20 cellular contexts compared by ENCODE assay signal in genomic region chr2:36555789-36556188, GRCh38. TPM values are rescaled to one million over a fixed set of nuclear protein-coding genes. Genes with fewer than 3 reads are reported as not detected.
DNase-seq lines count a peak whose midpoint lies in the region; ATAC-seq, FAIRE-seq and TF ChIP-seq lines count a peak whose summit lies in the region.
"Had no signal": no experiment of that assay in that cellular context is flagged by ENCODE, and none has a peak within 500 bp of the region (broad histone marks: within the 10 kb centered on the region; RNA-seq: fewer than 3 reads in every experiment).

No MANE protein-coding gene starts in this region.

- H3K36me3 ChIP-seq in OCI-LY7 (ENCODE audit: insufficient read depth, low read length), result peaks cover 38% of the 10 kb centered on the region
- peaks cover 32% of the 10 kb centered on the region for H3K36me3 ChIP-seq in brain microvascular endothelial cell (replicated peaks)
- H3K36me3 ChIP-seq in psoas muscle (ENCODE audit: insufficient read depth in 1 of 2, low read depth in 1 of 2), result peaks cover 2 to 84% of the 10 kb centered on the region in 2 donors

- H3K4me2 ChIP-seq in A549, result no peak overlapping the region
- H3K4me2 ChIP-seq in OCI-LY7 (ENCODE audit: low read length), result no peak overlapping the region

- intact Hi-C loops in OCI-LY7 (cut with micrococcal nuclease; ENCODE audit: unreplicated experiment), result no loop called here
- intact Hi-C loops in psoas muscle (cut with DNase I), result no loop called here

- H3K27ac ChIP-seq in A549 (peak overlapping the region in 1 of 2 experiments; percentile 12; a peak in 3 of 6 replicates), OCI-LY7 (ENCODE audit: low read depth, low read length, poor library complexity, severe bottlenecking) (no peak overlapping the region), brain microvascular endothelial cell (peak overlapping the region; percentile 73), psoas muscle (peak overlapping the region; percentile 28)
- H3K27ac ChIP-seq: Peyer's patch had no signal

- TSS peak; percentile 21 for BruUV-seq in OCI-LY7 (replicated peaks; lab: Mats Ljungman, UMichigan)

- DNase-seq in A549 (ENCODE audit: low read depth in 1 of 2, low spot score in 1 of 2), result no peak
- DNase-seq in OCI-LY7 (ENCODE audit: low spot score), result no peak
- DNase-seq in brain microvascular endothelial cell, result no peak
- DNase-seq in psoas muscle, result no peak
- DNase-seq in stimulated activated CD4-positive, alpha-beta T cell treated with anti-CD3 and anti-CD28 coated beads, Interleukin-2, amount 100 ng/mL, for 24 hours, result no peak
- DNase-seq in HT-29 (ENCODE audit: low spot score), result no peak
- DNase-seq in NCI-H187 (lab: John Stamatoyannopoulos, UW), result no peak
- no peak for DNase-seq in superior temporal gyrus (ENCODE audit: extremely low spot score)
- DNase-seq: 8988T, C1 segment of cervical spinal cord, DMS 273 treated with DMSO at 0.1 percent for 48 hours, Karpas-422, MG63, NCI-H1092 treated with DMSO at 0.1 percent for 48 hours, NCI-H1694 treated with DMSO at 0.1 percent for 48 hours, NCI-H226, NCI-H524 treated with DMSO at 0.1 percent for 48 hours, Peyer's patch, SHP77 treated with DMSO at 0.1 percent for 48 hours had no signal

- WGBS in A549 (ENCODE audit: missing lambda C conversion rate), result 92% methylated on average over 3 of the region's 3 CpGs
- 93 to 98% (median 96%) methylated on average over 3 of the region's 3 CpGs for WGBS in psoas muscle, 3 donors

- H3K79me2 ChIP-seq in OCI-LY7 (ENCODE audit: insufficient read depth, low read depth, low read length), result no peaks in the 10 kb centered on the region

- no peaks in the 10 kb centered on the region for H3K27me3 ChIP-seq in brain microvascular endothelial cell (replicated peaks)
- H3K27me3 ChIP-seq in psoas muscle (ENCODE audit: insufficient read depth in 3 of 3, low read length in 2 of 3), result no peaks in the 10 kb centered on the region
- H3K27me3 ChIP-seq: MG63, Peyer's patch had no signal

- TF ChIP-seq CTCF in A549 (IDR thresholded peaks at IDR 0.05) (no peak), OCI-LY7 (conservative IDR thresholded peaks at IDR 0.05; ENCODE audit: low read length) (no peak), brain microvascular endothelial cell (IDR thresholded peaks at IDR 0.05; ENCODE audit: low read depth, low read length, missing control alignments) (no peak), psoas muscle (IDR thresholded peaks at IDR 0.05) (no peak)

- TF ChIP-seq RAD21 in A549 (conservative IDR thresholded peaks at IDR 0.05 in 1 of 2, IDR thresholded peaks at IDR 0.05 in 1 of 2), result no peak

- no peaks in the 10 kb centered on the region for H4K20me1 ChIP-seq in OCI-LY7 (ENCODE audit: insufficient read depth, low read length)

- peaks cover 29% of the 10 kb centered on the region for H3K4me1 ChIP-seq in A549
- H3K4me1 ChIP-seq in OCI-LY7 (ENCODE audit: insufficient read depth, low read length, poor library complexity, severe bottlenecking), result no peaks in the 10 kb centered on the region
- H3K4me1 ChIP-seq in psoas muscle, result peaks cover under 1% of the 10 kb centered on the region
- H3K4me1 ChIP-seq: Peyer's patch had no signal

- no peaks in the 10 kb centered on the region for H3K9me2 ChIP-seq in OCI-LY7 (ENCODE audit: insufficient read depth, low read length)

- TF ChIP-seq EP300 in A549 (IDR thresholded peaks at IDR 0.05), result no peak

- no peak overlapping the region for H2AFZ ChIP-seq in OCI-LY7 (ENCODE audit: low read length)

- ATAC-seq in A549, result peak in 1 of 2 experiments; percentile 5; a peak in 1 of 6 replicates
- no peak for ATAC-seq in psoas muscle
- ATAC-seq: HepG2 had no signal

- CTCF ChIA-PET in A549 (lab: Yijun Ruan, JAX) (interaction anchor here (1.2 to 2.3 kb wide), 3 partner anchors 12 to 108 kb away, joined by 3 to 8 read pairs (median 4); no protein-coding TSS in a partner anchor), OCI-LY7 (lab: Charles Lee; ENCODE audit: unreplicated experiment) (no interaction called here)

- no peaks in the 10 kb centered on the region for H3K9me3 ChIP-seq in A549
- H3K9me3 ChIP-seq in OCI-LY7 (ENCODE audit: low read length), result no peaks in the 10 kb centered on the region
- no peaks in the 10 kb centered on the region for H3K9me3 ChIP-seq in psoas muscle
- H3K9me3 ChIP-seq: MG63, Peyer's patch had no signal

- POLR2A ChIA-PET in A549 (lab: Yijun Ruan, JAX), result no interaction called here
- POLR2A ChIA-PET in OCI-LY7 (lab: Charles Lee), result interaction anchor here (0.7 to 1.5 kb wide), 2 partner anchors 9 to 281 kb away, joined by 3 read pairs; no protein-coding TSS in a partner anchor

- FAIRE-seq in A549 (lab: Jason Lieb, UNC), result no peak
- FAIRE-seq: HepG2 had no signal

- in situ Hi-C loops in brain microvascular endothelial cell (cut with HindIII; ENCODE audit: low pct_ligation_motif_present, low sequenced_read_pairs), result no loop called here

- no peak overlapping the region for H3K4me3 ChIP-seq in A549
- no peak overlapping the region for H3K4me3 ChIP-seq in OCI-LY7 (ENCODE audit: low read depth, low read length, poor library complexity, severe bottlenecking)
- no peak overlapping the region for H3K4me3 ChIP-seq in brain microvascular endothelial cell (ENCODE audit: low read depth, low read length)
- no peak overlapping the region for H3K4me3 ChIP-seq in psoas muscle
- H3K4me3 ChIP-seq: MG63, Peyer's patch had no signal

- TF ChIP-seq POLR2A in A549 (IDR thresholded peaks at IDR 0.05; ENCODE audit: low read length), result no peak

TF ChIP-seq in A549, 52 proteins besides CTCF, POLR2A, EP300 and RAD21:
- TF ChIP-seq POLR2AphosphoS2 (conservative IDR thresholded peaks at IDR 0.05; ENCODE audit: low read length) (peak; percentile 74; the same call in 1 of the 2 replicates), CBX8 (IDR thresholded peaks at IDR 0.05) (no peak), PBX3 (IDR thresholded peaks at IDR 0.05) (no peak)

RNA-seq across cellular contexts. Expression of gene FEZ2, which starts 42.2 kb away (rescaled TPM):
- polyA plus RNA-seq in A549 (2011; rRNA removed) (92.1 and 124 TPM in 2 replicates), A549 (2017; fragmentation: RNase III; extraction: RNeasy Plus Mini Kit Qiagen cat#74134 plus additional on column Dnase treatment) (52.5 to 64.4 TPM (median 56.5 TPM) in 3 replicates), psoas muscle (100 to 1,000 TPM in 2 of 3 donors, 10 to 100 TPM in 1; 69.0 to 240 (median 151) TPM)
- polyA plus RNA-seq in A549 (2012; cell fraction: cytosol; rRNA removed), result 23.9 and 28.0 TPM in 2 replicates
- 11.2 and 21.3 TPM in 2 replicates for polyA plus RNA-seq in A549 (2012; cell fraction: nucleus; rRNA removed)
- 19.5 and 20.3 TPM in 2 replicates for polyA minus RNA-seq in A549 (2011; rRNA and poly(A)+ RNA removed)
- total RNA-seq in OCI-LY7 (2014; rRNA removed; shearing (Covaris generic)), result 17.1 and 19.3 TPM in 2 replicates
- total RNA-seq in OCI-LY7 (2022) (23.2 and 28.7 TPM in 2 replicates), psoas muscle (100 to 1,000 TPM in 3 of 4 donors, 10 to 100 TPM in 1; 61.5 to 291 (median 181) TPM)
- 11.1 and 12.2 TPM in 2 replicates for total RNA-seq in HT-29 (2014; rRNA removed; shearing (Covaris generic))
